Comparison of ENCODE assay signal across 1 cellular context in the genomic region with DNA sequence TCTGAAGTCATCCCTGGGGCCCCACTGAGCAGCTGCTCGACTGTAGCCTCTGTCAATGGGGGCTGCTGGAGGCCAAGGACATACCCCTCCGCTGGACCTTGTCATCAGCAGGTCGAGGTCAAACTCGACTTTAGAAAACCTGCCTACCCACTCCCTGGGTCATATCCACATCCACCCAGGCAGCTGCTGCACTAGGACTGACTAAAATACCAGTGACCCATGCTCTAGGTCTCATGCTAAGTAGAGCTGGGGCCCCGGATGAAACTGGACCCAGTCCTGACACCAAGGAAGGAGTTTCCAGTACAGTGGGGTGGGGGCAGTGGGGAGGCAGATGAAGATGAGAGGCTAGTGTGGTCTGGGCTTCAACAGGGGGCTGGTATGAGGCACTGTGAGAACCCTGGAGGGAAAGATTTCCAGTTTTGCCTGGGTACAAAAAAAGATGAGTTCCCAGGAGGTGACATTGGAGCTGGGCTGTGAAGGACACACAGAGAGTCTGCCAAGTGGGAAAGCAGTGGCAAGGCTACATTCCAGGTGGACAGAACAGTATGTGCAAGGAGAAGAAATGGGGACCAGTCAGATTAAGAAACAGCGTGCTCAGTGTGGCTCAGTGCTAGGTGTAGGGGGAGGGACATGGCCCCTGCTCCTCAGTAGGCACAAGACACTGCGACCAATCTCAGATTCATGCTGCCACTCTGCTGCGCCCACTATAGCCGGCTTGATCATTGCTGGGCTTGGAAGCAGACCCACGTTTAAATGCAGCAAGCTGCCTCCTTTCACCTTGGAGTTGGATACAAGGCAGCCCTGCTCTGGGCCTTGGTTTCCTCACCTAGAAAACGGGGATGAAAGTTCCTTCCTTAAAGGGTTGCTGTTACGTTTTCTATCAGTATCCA.
TF ChIP-seq lines count a peak whose summit lies in the region.

No MANE protein-coding gene starts in this region.

TF ChIP-seq in K562, 482 proteins besides CTCF, POLR2A, EP300 and RAD21:
- TF ChIP-seq NEUROD1 (IDR thresholded peaks at IDR 0.05; ENCODE audit: borderline replicate concordance, low read depth, low read length, partially characterized antibody) (peak; percentile 5), TAF7 (tag; IDR thresholded peaks at IDR 0.05) (no peak), SP1 (CRISPR knock-in tag; IDR thresholded peaks at IDR 0.05) (peak; percentile 44; the same call in 1 of the 2 replicates)
